20 cellular contexts compared by ENCODE assay signal in the genomic region with DNA sequence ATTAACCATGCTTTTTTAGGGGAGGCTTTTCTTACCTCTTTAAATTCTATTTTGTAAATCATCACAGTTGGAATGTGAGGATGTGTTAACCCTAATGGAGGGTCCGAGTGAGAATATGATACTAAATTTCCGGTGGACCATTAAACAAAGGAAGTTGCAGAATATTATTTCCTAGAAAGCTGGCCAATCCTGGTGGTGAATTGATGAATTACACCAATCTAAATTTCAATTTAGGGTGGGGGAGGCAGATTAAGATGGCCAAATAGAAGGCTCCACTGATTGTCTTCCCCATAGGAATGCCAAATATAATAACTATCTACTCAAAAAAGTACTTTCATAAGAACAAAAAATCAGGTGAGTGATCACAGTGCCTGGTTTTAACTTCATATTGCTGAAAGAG.
A peak's percentile ranks its signal among the peaks of the same experiment; 100 is the strongest.
DNase-seq lines count a peak whose midpoint lies in the region; ATAC-seq and TF ChIP-seq lines count a peak whose summit lies in the region.
"Had no signal": no experiment of that assay in that cellular context is flagged by ENCODE, and none has a peak within 500 bp of the region (broad histone marks: within the 10 kb centered on the region; RNA-seq: fewer than 3 reads in every experiment).

No MANE protein-coding gene starts in this region.

- peak; percentile 21 for TF ChIP-seq CTCF in chondrocyte (IDR thresholded peaks at IDR 0.05)
- TF ChIP-seq CTCF in fibroblast of the aortic adventitia (IDR thresholded peaks at IDR 0.05; ENCODE audit: insufficient read depth, low read length) = peak; percentile 37
- TF ChIP-seq CTCF in retinal pigment epithelial cell (conservative IDR thresholded peaks at IDR 0.05; ENCODE audit: low read depth, low read length) = peak; percentile 16

- H3K27ac Mint-ChIP-seq in chondrocyte (ENCODE audit: unreplicated experiment) = no peak overlapping the region
- H3K27ac Mint-ChIP-seq: CD4-positive, alpha-beta T cell; GM23338; IgD-negative memory B cell had no signal

- peaks cover 3% of the 10 kb centered on the region for H3K4me1 Mint-ChIP-seq in chondrocyte (ENCODE audit: low read depth)
- H3K4me1 Mint-ChIP-seq: GM23338, IgD-negative memory B cell had no signal

- H3K36me3 Mint-ChIP-seq in chondrocyte (ENCODE audit: low read depth) = no peaks in the 10 kb centered on the region

- no peak overlapping the region for H3K4me3 Mint-ChIP-seq in chondrocyte (ENCODE audit: unreplicated experiment)
- H3K4me3 Mint-ChIP-seq: CD4-positive, alpha-beta T cell; GM23338; IgD-negative memory B cell had no signal

- H3K9me3 Mint-ChIP-seq in chondrocyte (ENCODE audit: low read depth) = peaks cover 31% of the 10 kb centered on the region

- no peak for ATAC-seq in HG03521 (IDR thresholded peaks at IDR 0.05; ENCODE audit: unreplicated experiment)
- no peak for ATAC-seq in GM19455 (IDR thresholded peaks at IDR 0.05; ENCODE audit: unreplicated experiment)
- ATAC-seq: GM23338, HCT116, Panc1 had no signal

- H3K4me3 ChIP-seq in fibroblast of the aortic adventitia (ENCODE audit: low read depth, low read length) (no peak overlapping the region), retinal pigment epithelial cell (ENCODE audit: low read length) (no peak overlapping the region)
- H3K4me3 ChIP-seq: BLaER1, GM23338 had no signal

- DNase-seq in HT-29 (ENCODE audit: low spot score) (peak; percentile 7), chondrocyte (ENCODE audit: low spot score) (no peak), fibroblast of the aortic adventitia (ENCODE audit: low read depth) (no peak), retinal pigment epithelial cell (ENCODE audit: low read depth) (no peak), NCI-H2196 (lab: John Stamatoyannopoulos, UW; ENCODE audit: unreplicated experiment) (no peak)
- DNase-seq: CD4-positive, alpha-beta T cell; COR-L47; DMS153; Karpas-422; NCI-H1694 treated with DMSO at 0.1 percent for 48 hours; NCI-H2107; NCI-H510A treated with DMSO at 0.1 percent for 48 hours; SIG-M5 had no signal

- no peaks in the 10 kb centered on the region for H3K27me3 Mint-ChIP-seq in chondrocyte (ENCODE audit: low read depth)
- H3K27me3 Mint-ChIP-seq: CD4-positive, alpha-beta T cell; IgD-negative memory B cell had no signal
